Comparison of ENCODE assay signal across 12 cellular contexts in the genomic region with DNA sequence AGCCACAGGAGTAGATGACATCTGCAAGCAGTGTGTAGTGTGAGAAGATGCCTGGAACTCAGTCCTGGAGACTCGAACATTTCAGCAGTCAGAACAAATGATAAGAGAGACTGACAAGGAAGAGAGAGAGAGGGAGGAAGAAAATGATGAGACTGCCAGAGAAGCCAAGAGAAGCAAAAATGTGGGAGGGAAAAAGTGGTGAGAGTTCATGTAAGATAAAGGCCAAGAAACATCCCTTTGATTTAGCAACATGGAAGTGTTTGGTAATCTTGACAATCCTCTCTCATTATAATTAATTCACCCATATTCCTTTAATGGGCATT. TPM values are rescaled to one million over a fixed set of nuclear protein-coding genes. Genes with fewer than 3 reads are reported as not detected.
DNase-seq lines count a peak whose midpoint lies in the region; ATAC-seq and TF ChIP-seq lines count a peak whose summit lies in the region.
"Had no signal": no experiment of that assay in that cellular context is flagged by ENCODE, and none has a peak within 500 bp of the region (broad histone marks: within the 10 kb centered on the region; RNA-seq: fewer than 3 reads in every experiment).

No MANE protein-coding gene starts in this region.

- H3K9me3 Mint-ChIP-seq in GM23338, result no peaks in the 10 kb centered on the region
- no peaks in the 10 kb centered on the region for H3K9me3 Mint-ChIP-seq in activated T-helper 17 cell treated with anti-CD3 and anti-CD28 coated beads, Interleukin-2, amount 50 U/mL, for 72 hours

- DNase-seq in heart left ventricle, result no peak
- no peak for DNase-seq in Right ventricle myocardium superior
- DNase-seq in esophagus muscularis mucosa (ENCODE audit: extremely low spot score), result no peak
- DNase-seq in omental fat pad (ENCODE audit: low spot score), result no peak
- DNase-seq in upper lobe of right lung, result no peak
- no peak for DNase-seq in GM23338 (ENCODE audit: low spot score)
- DNase-seq: activated CD8-positive, alpha-beta memory T cell treated with anti-CD3 and anti-CD28 coated beads, Interleukin-2, amount 50 U/mL, for 4 hours; amygdala; effector memory CD4-positive, alpha-beta T cell; mammary epithelial cell had no signal

- TF ChIP-seq POLR2A in heart left ventricle (IDR thresholded peaks at IDR 0.05), result no peak
- TF ChIP-seq POLR2A in esophagus muscularis mucosa (IDR thresholded peaks at IDR 0.05; ENCODE audit: low read depth), result no peak

- ATAC-seq in heart left ventricle, result no peak
- no peak for ATAC-seq in Right ventricle myocardium superior (ENCODE audit: poor library complexity)
- ATAC-seq in omental fat pad (ENCODE audit: low FRiP score), result peak; percentile 55
- peak; percentile 34 for ATAC-seq in upper lobe of right lung
- no peak for ATAC-seq in GM23338
- no peak for ATAC-seq in activated T-helper 17 cell treated with anti-CD3 and anti-CD28 coated beads, Interleukin-2, amount 50 U/mL, for 72 hours (replicated peaks)
- no peak for ATAC-seq in HG03039 (IDR thresholded peaks at IDR 0.05; ENCODE audit: unreplicated experiment)

- H3K4me1 ChIP-seq in heart left ventricle (peaks cover 0 to 46% (median 17%) of the 10 kb centered on the region in 12 donors), esophagus muscularis mucosa (peaks cover 23 to 45% (median 38%) of the 10 kb centered on the region in 4 donors), upper lobe of right lung (peaks cover 42% of the 10 kb centered on the region), GM23338 (ENCODE audit: insufficient read depth) (peaks cover 6% of the 10 kb centered on the region; the same call in 1 of the 2 replicates)

- 43 to 64% (median 49%) methylated on average over 1 of the region's 1 CpG for WGBS in heart left ventricle, 4 donors
- 67% methylated on average over 1 of the region's 1 CpG for WGBS in esophagus muscularis mucosa

- no peaks in the 10 kb centered on the region for H4K20me1 ChIP-seq in GM23338 (replicated peaks; ENCODE audit: insufficient read depth)

- H3K36me3 Mint-ChIP-seq in GM23338 (ENCODE audit: low read depth), result no peaks in the 10 kb centered on the region
- no peaks in the 10 kb centered on the region for H3K36me3 Mint-ChIP-seq in activated T-helper 17 cell treated with anti-CD3 and anti-CD28 coated beads, Interleukin-2, amount 50 U/mL, for 72 hours (ENCODE audit: low read depth)

- TF ChIP-seq CTCF in heart left ventricle (IDR thresholded peaks at IDR 0.05), result no peak
- TF ChIP-seq CTCF in esophagus muscularis mucosa (IDR thresholded peaks at IDR 0.05), result no peak
- TF ChIP-seq CTCF in omental fat pad (IDR thresholded peaks at IDR 0.05), result no peak
- TF ChIP-seq CTCF in upper lobe of right lung (IDR thresholded peaks at IDR 0.05), result no peak
- TF ChIP-seq CTCF in GM23338 (conservative IDR thresholded peaks at IDR 0.05; ENCODE audit: low read depth in 2 of 2), result no peak

- no peaks in the 10 kb centered on the region for H3F3A ChIP-seq in GM23338 (replicated peaks; ENCODE audit: low read depth)

- no peak overlapping the region for H2AFZ ChIP-seq in GM23338

- H3K27ac Mint-ChIP-seq in GM23338, result no peak overlapping the region
- no peak overlapping the region for H3K27ac Mint-ChIP-seq in activated T-helper 17 cell treated with anti-CD3 and anti-CD28 coated beads, Interleukin-2, amount 50 U/mL, for 72 hours

- no peak overlapping the region for H3K4me2 ChIP-seq in GM23338

- intact Hi-C loops in heart left ventricle (cut with DNase I) (no loop called here), Right ventricle myocardium superior (cut with DNase I) (no loop called here), esophagus muscularis mucosa (cut with DNase I) (no loop called here), upper lobe of right lung (cut with DNase I) (no loop called here)

- no peaks in the 10 kb centered on the region for H3K9me3 ChIP-seq in heart left ventricle
- H3K9me3 ChIP-seq in esophagus muscularis mucosa, result no peaks in the 10 kb centered on the region
- no peaks in the 10 kb centered on the region for H3K9me3 ChIP-seq in upper lobe of right lung

- H3K4me1 Mint-ChIP-seq in GM23338, result peaks cover 13% of the 10 kb centered on the region; the same call in 2 of the 3 replicates
- no peaks in the 10 kb centered on the region for H3K4me1 Mint-ChIP-seq in activated T-helper 17 cell treated with anti-CD3 and anti-CD28 coated beads, Interleukin-2, amount 50 U/mL, for 72 hours

- no peaks in the 10 kb centered on the region for H3K9me2 ChIP-seq in GM23338 (ENCODE audit: insufficient read depth)

- H3K27ac ChIP-seq in heart left ventricle (peak overlapping the region in 8 of 12 donors; percentile 15 to 86 (median 76)), esophagus muscularis mucosa (replicated peaks in 1 of 4) (peak overlapping the region; percentile 73 to 87 (median 83)), upper lobe of right lung (peak overlapping the region; percentile 82), GM23338 (ENCODE audit: low read depth) (no peak overlapping the region)

- H3K27me3 Mint-ChIP-seq in GM23338 (ENCODE audit: insufficient read depth, low read depth, poor library complexity), result peaks cover 2% of the 10 kb centered on the region
- no peaks in the 10 kb centered on the region for H3K27me3 Mint-ChIP-seq in activated T-helper 17 cell treated with anti-CD3 and anti-CD28 coated beads, Interleukin-2, amount 50 U/mL, for 72 hours

- peaks cover 0 to 26% (median 6%) of the 10 kb centered on the region in 9 donors for H3K36me3 ChIP-seq in heart left ventricle
- H3K36me3 ChIP-seq in esophagus muscularis mucosa, result peaks cover 0 to 21% (median 4%) of the 10 kb centered on the region in 4 donors
- peaks cover 7% of the 10 kb centered on the region for H3K36me3 ChIP-seq in upper lobe of right lung
- no peaks in the 10 kb centered on the region for H3K36me3 ChIP-seq in GM23338 (ENCODE audit: insufficient read depth)

- TF ChIP-seq EP300 in esophagus muscularis mucosa (IDR thresholded peaks at IDR 0.05), result no peak

- no peak overlapping the region for H3K4me3 ChIP-seq in heart left ventricle
- H3K4me3 ChIP-seq in esophagus muscularis mucosa, result no peak overlapping the region
- no peak overlapping the region for H3K4me3 ChIP-seq in upper lobe of right lung
- no peak overlapping the region for H3K4me3 ChIP-seq in GM23338

- no peak overlapping the region for H3K4me3 Mint-ChIP-seq in GM23338
- no peak overlapping the region for H3K4me3 Mint-ChIP-seq in activated T-helper 17 cell treated with anti-CD3 and anti-CD28 coated beads, Interleukin-2, amount 50 U/mL, for 72 hours

- H3K27me3 ChIP-seq in heart left ventricle (no peaks in the 10 kb centered on the region), esophagus muscularis mucosa (no peaks in the 10 kb centered on the region), upper lobe of right lung (no peaks in the 10 kb centered on the region), GM23338 (ENCODE audit: insufficient read depth) (no peaks in the 10 kb centered on the region)

- no peaks in the 10 kb centered on the region for H3K79me2 ChIP-seq in GM23338 (replicated peaks; ENCODE audit: insufficient read depth)

TF ChIP-seq in GM23338, 12 proteins besides CTCF, POLR2A, EP300 and RAD21 (continues in another document):
- TF ChIP-seq CREB1 (CRISPR knock-in tag; IDR thresholded peaks at IDR 0.05; ENCODE audit: low read depth), result no peak
- no peak for TF ChIP-seq ZNF331 (CRISPR knock-in tag; IDR thresholded peaks at IDR 0.05; ENCODE audit: low read depth)
- no peak for TF ChIP-seq JUNB (IDR thresholded peaks at IDR 0.05; ENCODE audit: unreplicated experiment)

RNA-seq across cellular contexts. Expression of gene LIMA1, which starts 42.6 kb away (rescaled TPM):
- 10 to 100 TPM; 12.7 to 38.8 (median 14.8) TPM for total RNA-seq in heart left ventricle
- polyA plus RNA-seq in heart left ventricle, result 10 to 100 TPM; 11.6 to 13.1 TPM
- 11.8 TPM for total RNA-seq in Right ventricle myocardium superior
- total RNA-seq in esophagus muscularis mucosa, result 10 to 100 TPM; 23.9 to 62.7 (median 37.2) TPM
- 100 to 1,000 TPM; 129 to 319 (median 176) TPM for total RNA-seq in omental fat pad
- 81.1 TPM for total RNA-seq in upper lobe of right lung
- 26.3 and 29.6 TPM in 2 replicates for total RNA-seq in GM23338 (2014; rRNA removed; shearing (Covaris generic))
- 24.7 and 27.7 TPM in 2 replicates for polyA plus RNA-seq in GM23338 (2016; fragmentation: Nextera tagmentation; extraction: Ambion mirVana)
- total RNA-seq in activated T-helper 17 cell treated with anti-CD3 and anti-CD28 coated beads, Interleukin-2, amount 50 U/mL, for 72 hours, result 10 to 100 TPM; 61.8 to 65.7 TPM

Comparison
In these comparisons a context has a peak if more than half of its experiments do, and no peak if none do; other contexts are left out.
1. ATAC-seq: peak in omental fat pad (single experiment) and upper lobe of right lung (single experiment); none in heart left ventricle (0 of 4), Right ventricle myocardium superior (single experiment), GM23338 (single experiment), activated T-helper 17 cell treated with anti-CD3 and anti-CD28 coated beads, Interleukin-2, amount 50 U/mL, for 72 hours (single experiment) and HG03039 (single experiment).